Comparison of ENCODE assay signal across 17 cellular contexts in the genomic region with DNA sequence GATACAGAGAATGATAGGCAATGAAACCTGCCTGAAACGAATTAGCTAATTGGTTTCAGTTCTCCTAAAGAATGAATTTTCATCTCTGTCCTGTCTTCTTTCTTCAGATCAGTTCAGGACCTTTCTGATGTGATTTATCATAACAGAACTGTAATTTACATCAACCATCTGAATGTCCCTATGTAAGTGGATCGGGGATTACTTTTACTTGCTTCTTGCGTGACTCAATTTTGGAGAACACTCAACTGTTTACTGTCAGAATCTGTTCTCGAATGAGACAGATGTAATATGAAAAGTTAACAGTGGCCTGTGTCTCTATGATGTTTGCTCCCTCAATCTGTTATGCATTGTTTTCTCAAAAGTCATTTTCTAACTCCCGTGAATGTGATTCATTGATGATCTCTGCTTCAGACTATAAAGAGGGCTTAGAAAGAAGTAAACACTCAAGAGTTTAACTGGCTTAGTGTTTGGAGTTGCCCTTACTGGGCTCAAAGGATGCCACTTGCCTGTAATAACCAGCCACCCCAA.
A peak's percentile ranks its signal among the peaks of the same experiment; 100 is the strongest.
DNase-seq lines count a peak whose midpoint lies in the region; ATAC-seq and TF ChIP-seq lines count a peak whose summit lies in the region.
"Had no signal": no experiment of that assay in that cellular context is flagged by ENCODE, and none has a peak within 500 bp of the region (broad histone marks: within the 10 kb centered on the region; RNA-seq: fewer than 3 reads in every experiment).

No MANE protein-coding gene starts in this region.

- H3K27me3 Mint-ChIP-seq in activated T-helper 2 cell treated with anti-CD3 and anti-CD28 coated beads, Interferon-gamma antibody, Interleukin-2, Interleukin-4, amounts not matched to agents 10 μg/mL and 5 μg/mL and 100 μg/mL, durations not matched to agents 14 hours and 24 hours and 36 hours (ENCODE audit: low read depth) = peaks cover 2% of the 10 kb centered on the region
- H3K27me3 Mint-ChIP-seq: activated naive CD8-positive, alpha-beta T cell treated with anti-CD3 and anti-CD28 coated beads, Interleukin-2, amount 50 U/mL, for 24 hours had no signal

- intact Hi-C loops in activated T-helper 2 cell treated with anti-CD3 and anti-CD28 coated beads, Interferon-gamma antibody, Interleukin-2, Interleukin-4, amounts not matched to agents 10 μg/mL and 5 μg/mL and 100 μg/mL, durations not matched to agents 14 hours and 24 hours and 36 hours (cut with micrococcal nuclease) = no loop called here

- peak; percentile 61 for ATAC-seq in GM18511 (IDR thresholded peaks at IDR 0.05; ENCODE audit: unreplicated experiment)
- ATAC-seq in HG03039 (IDR thresholded peaks at IDR 0.05; ENCODE audit: unreplicated experiment) = peak; percentile 66
- no peak for ATAC-seq in omental fat pad (ENCODE audit: low FRiP score)
- ATAC-seq: activated naive CD8-positive, alpha-beta T cell treated with anti-CD3 and anti-CD28 coated beads, Interleukin-2, amount 50 U/mL, for 24 hours; left colon had no signal

- H3K36me3 Mint-ChIP-seq in activated T-helper 2 cell treated with anti-CD3 and anti-CD28 coated beads, Interferon-gamma antibody, Interleukin-2, Interleukin-4, amounts not matched to agents 10 μg/mL and 5 μg/mL and 100 μg/mL, durations not matched to agents 14 hours and 24 hours and 36 hours (ENCODE audit: low read depth) = no peaks in the 10 kb centered on the region

- TF ChIP-seq CTCF in omental fat pad (IDR thresholded peaks at IDR 0.05) = no peak

- H3K27ac Mint-ChIP-seq in activated T-helper 2 cell treated with anti-CD3 and anti-CD28 coated beads, Interferon-gamma antibody, Interleukin-2, Interleukin-4, amounts not matched to agents 10 μg/mL and 5 μg/mL and 100 μg/mL, durations not matched to agents 14 hours and 24 hours and 36 hours = no peak overlapping the region
- H3K27ac Mint-ChIP-seq: activated naive CD8-positive, alpha-beta T cell treated with anti-CD3 and anti-CD28 coated beads, Interleukin-2, amount 50 U/mL, for 24 hours; B cell; progenitor cell of endocrine pancreas had no signal

- H3K4me3 Mint-ChIP-seq in activated T-helper 2 cell treated with anti-CD3 and anti-CD28 coated beads, Interferon-gamma antibody, Interleukin-2, Interleukin-4, amounts not matched to agents 10 μg/mL and 5 μg/mL and 100 μg/mL, durations not matched to agents 14 hours and 24 hours and 36 hours (ENCODE audit: low read depth) = no peak overlapping the region
- H3K4me3 Mint-ChIP-seq: activated naive CD8-positive, alpha-beta T cell treated with anti-CD3 and anti-CD28 coated beads, Interleukin-2, amount 50 U/mL, for 24 hours; B cell had no signal

- peak; percentile 57 for DNase-seq in ELR (ENCODE audit: low read depth)
- DNase-seq in foreskin melanocyte = peak; percentile 85
- no peak for DNase-seq in SHP77 (lab: John Stamatoyannopoulos, UW)
- DNase-seq in activated T-helper 2 cell treated with anti-CD3 and anti-CD28 coated beads, Interferon-gamma antibody, Interleukin-2, Interleukin-4, amounts not matched to agents 10 μg/mL and 5 μg/mL and 100 μg/mL, durations not matched to agents 14 hours and 24 hours and 36 hours (ENCODE audit: low spot score) = no peak
- no peak for DNase-seq in DMS53 (lab: John Stamatoyannopoulos, UW)
- no peak for DNase-seq in omental fat pad (ENCODE audit: low spot score)
- DNase-seq: activated CD8-positive, alpha-beta memory T cell treated with anti-CD3 and anti-CD28 coated beads, Interleukin-2, amount 50 U/mL, for 48 hours; activated naive CD8-positive, alpha-beta T cell treated with anti-CD3 and anti-CD28 coated beads, Interleukin-2, amount 50 U/mL, for 24 hours; cerebellar nuclear complex; head of caudate nucleus; left colon; NCI-H1105 treated with DMSO at 0.1 percent for 48 hours; NCI-H446 treated with DMSO at 0.1 percent for 48 hours had no signal

- no peaks in the 10 kb centered on the region for H3K9me3 Mint-ChIP-seq in activated T-helper 2 cell treated with anti-CD3 and anti-CD28 coated beads, Interferon-gamma antibody, Interleukin-2, Interleukin-4, amounts not matched to agents 10 μg/mL and 5 μg/mL and 100 μg/mL, durations not matched to agents 14 hours and 24 hours and 36 hours

- peaks cover 2% of the 10 kb centered on the region for H3K4me1 Mint-ChIP-seq in activated T-helper 2 cell treated with anti-CD3 and anti-CD28 coated beads, Interferon-gamma antibody, Interleukin-2, Interleukin-4, amounts not matched to agents 10 μg/mL and 5 μg/mL and 100 μg/mL, durations not matched to agents 14 hours and 24 hours and 36 hours (ENCODE audit: low read depth)
- H3K4me1 Mint-ChIP-seq: activated naive CD8-positive, alpha-beta T cell treated with anti-CD3 and anti-CD28 coated beads, Interleukin-2, amount 50 U/mL, for 24 hours had no signal

Comparison
In these comparisons a context has a peak if more than half of its experiments do, and no peak if none do; other contexts are left out.
1. DNase-seq: peak in ELR (single experiment) and foreskin melanocyte (single experiment); none in SHP77 (0 of 2), activated T-helper 2 cell treated with anti-CD3 and anti-CD28 coated beads, Interferon-gamma antibody, Interleukin-2, Interleukin-4, amounts not matched to agents 10 μg/mL and 5 μg/mL and 100 μg/mL, durations not matched to agents 14 hours and 24 hours and 36 hours (single experiment), DMS53 (single experiment) and omental fat pad (single experiment).